19 cellular contexts compared by ENCODE assay signal in the genomic region with DNA sequence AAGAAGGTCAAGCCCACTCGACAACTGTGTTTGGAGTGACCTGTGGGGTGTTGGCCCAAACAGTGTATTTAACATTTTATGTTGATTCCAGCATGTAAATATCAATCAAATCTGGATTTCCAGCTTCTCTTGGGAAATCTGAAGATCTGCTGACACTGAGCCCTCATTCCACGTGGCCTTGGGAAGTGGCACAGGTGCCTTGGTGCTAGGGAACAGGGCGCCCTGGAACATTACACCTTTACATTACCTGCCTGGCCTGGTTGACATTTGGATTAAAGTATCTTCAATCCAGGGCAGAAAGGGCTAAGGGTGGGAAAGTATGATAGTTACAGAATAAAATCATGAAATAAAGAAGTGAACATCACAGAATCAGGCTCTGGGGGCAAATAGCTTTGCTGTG.
A peak's percentile ranks its signal among the peaks of the same experiment; 100 is the strongest.
DNase-seq lines count a peak whose midpoint lies in the region; ATAC-seq and TF ChIP-seq lines count a peak whose summit lies in the region.
"Had no signal": no experiment of that assay in that cellular context is flagged by ENCODE, and none has a peak within 500 bp of the region (broad histone marks: within the 10 kb centered on the region; RNA-seq: fewer than 3 reads in every experiment).

No MANE protein-coding gene starts in this region.

- no peaks in the 10 kb centered on the region for H3K27me3 ChIP-seq in SJCRH30
- H3K27me3 ChIP-seq in gastroesophageal sphincter = no peaks in the 10 kb centered on the region
- H3K27me3 ChIP-seq in thyroid gland = no peaks in the 10 kb centered on the region

- no peak for DNase-seq in SJCRH30
- no peak for DNase-seq in osteocyte (ENCODE audit: extremely low spot score, unreplicated experiment)
- no peak for DNase-seq in thyroid gland
- no peak for DNase-seq in inferior parietal cortex (ENCODE audit: extremely low spot score)
- DNase-seq in NCI-H1930 (lab: John Stamatoyannopoulos, UW) = no peak
- no peak for DNase-seq in NOMO-1 (lab: John Stamatoyannopoulos, UW; ENCODE audit: unreplicated experiment in 2 of 2)
- DNase-seq: Calu3; CD8-positive, alpha-beta memory T cell; H7; Karpas-422; NCI-H1694 treated with DMSO at 0.1 percent for 48 hours; NCI-H446; NCI-H526; PC-3; SHP77 had no signal

- H3K4me3 ChIP-seq in SJCRH30 (no peak overlapping the region), gastroesophageal sphincter (no peak overlapping the region), thyroid gland (replicated peaks in 1 of 3) (no peak overlapping the region)
- H3K4me3 ChIP-seq: SK-N-MC had no signal

- H3K4me3 Mint-ChIP-seq in osteocyte (ENCODE audit: unreplicated experiment) = no peak overlapping the region
- H3K4me3 Mint-ChIP-seq: CD8-positive, alpha-beta memory T cell; HFFc6 had no signal

- H3K9me3 ChIP-seq in SJCRH30 (replicated peaks) (no peaks in the 10 kb centered on the region), gastroesophageal sphincter (no peaks in the 10 kb centered on the region), thyroid gland (no peaks in the 10 kb centered on the region)

- no peak for ATAC-seq in gastroesophageal sphincter
- ATAC-seq: PC-3 had no signal

- intact Hi-C loops in thyroid gland (cut with DNase I) = no loop called here

- no peaks in the 10 kb centered on the region for H3K27me3 Mint-ChIP-seq in osteocyte (ENCODE audit: unreplicated experiment)
- H3K27me3 Mint-ChIP-seq: CD8-positive, alpha-beta memory T cell had no signal

- TF ChIP-seq POLR2A in gastroesophageal sphincter (IDR thresholded peaks at IDR 0.05) (no peak), thyroid gland (IDR thresholded peaks at IDR 0.05) (no peak)

- no peak for TF ChIP-seq CTCF in gastroesophageal sphincter (IDR thresholded peaks at IDR 0.05)
- no peak for TF ChIP-seq CTCF in osteocyte (IDR thresholded peaks at IDR 0.05)
- no peak for TF ChIP-seq CTCF in thyroid gland (IDR thresholded peaks at IDR 0.05)

- WGBS in gastroesophageal sphincter (ENCODE audit: low coverage in 1 of 2), 2 donors = 90% methylated on average over 3 of the region's 3 CpGs; no CpG with 5 or more reads in 1 of the 2 donors
- 56 to 73% methylated on average over 3 of the region's 3 CpGs for WGBS in thyroid gland, 2 donors

- H3K36me3 Mint-ChIP-seq in osteocyte (ENCODE audit: unreplicated experiment) = peaks cover 79% of the 10 kb centered on the region
- H3K36me3 Mint-ChIP-seq: CD8-positive, alpha-beta memory T cell had no signal

- H3K4me1 ChIP-seq in SJCRH30 (peaks cover 42% of the 10 kb centered on the region), gastroesophageal sphincter (peaks cover 18 to 73% (median 21%) of the 10 kb centered on the region in 3 donors), thyroid gland (peaks cover 35 to 48% of the 10 kb centered on the region in 2 donors)

- H3K9me3 Mint-ChIP-seq in osteocyte (ENCODE audit: unreplicated experiment) = no peaks in the 10 kb centered on the region
- H3K9me3 Mint-ChIP-seq: HFFc6 had no signal

- H3K4me1 Mint-ChIP-seq in osteocyte (ENCODE audit: unreplicated experiment) = peaks cover 45% of the 10 kb centered on the region
- H3K4me1 Mint-ChIP-seq: CD8-positive, alpha-beta memory T cell had no signal

- H3K27ac Mint-ChIP-seq in osteocyte (ENCODE audit: unreplicated experiment) = peak overlapping the region; percentile 88
- H3K27ac Mint-ChIP-seq: CD8-positive, alpha-beta memory T cell; HFFc6 had no signal

- H3K27ac ChIP-seq in SJCRH30 (peak overlapping the region; percentile 67; the same call in 1 of the 2 replicates), gastroesophageal sphincter (peak overlapping the region; percentile 62 to 72 (median 66)), thyroid gland (peak overlapping the region; percentile 65 to 81 (median 69))
- H3K27ac ChIP-seq: C4-2B, SK-N-MC had no signal

- no peak for TF ChIP-seq EP300 in gastroesophageal sphincter (IDR thresholded peaks at IDR 0.05)

- H3K36me3 ChIP-seq in SJCRH30 = peaks cover 25% of the 10 kb centered on the region
- H3K36me3 ChIP-seq in gastroesophageal sphincter = peaks cover 0 to 27% of the 10 kb centered on the region in 2 donors
- no peaks in the 10 kb centered on the region for H3K36me3 ChIP-seq in thyroid gland
